ENCODE assay signal across 1 cellular context in the genomic region with DNA sequence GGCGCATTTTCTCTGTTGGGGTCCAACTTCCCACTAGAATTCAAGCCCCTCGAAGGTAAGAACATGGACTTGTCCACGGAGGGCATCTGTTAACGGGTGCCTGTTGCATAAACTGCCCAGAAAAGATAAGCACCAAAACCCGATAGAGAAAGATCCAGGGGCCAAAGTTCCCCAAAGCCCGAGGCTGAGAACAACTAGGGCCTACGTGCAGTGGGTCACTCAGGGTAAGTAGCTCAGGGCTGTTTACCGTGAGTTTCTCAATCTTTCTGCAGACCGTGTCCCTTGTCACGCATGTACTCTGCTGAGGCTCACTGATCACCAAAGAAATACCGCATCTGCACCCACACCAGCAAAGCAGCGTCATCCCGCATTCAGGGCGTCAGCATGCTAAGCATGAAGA.
TF ChIP-seq lines count a peak whose summit lies in the region.

No MANE protein-coding gene starts in this region.

TF ChIP-seq in HepG2, 621 proteins besides CTCF, POLR2A, EP300 and RAD21 (continued from another document and continues in another):
- TF ChIP-seq, protein P1, sequence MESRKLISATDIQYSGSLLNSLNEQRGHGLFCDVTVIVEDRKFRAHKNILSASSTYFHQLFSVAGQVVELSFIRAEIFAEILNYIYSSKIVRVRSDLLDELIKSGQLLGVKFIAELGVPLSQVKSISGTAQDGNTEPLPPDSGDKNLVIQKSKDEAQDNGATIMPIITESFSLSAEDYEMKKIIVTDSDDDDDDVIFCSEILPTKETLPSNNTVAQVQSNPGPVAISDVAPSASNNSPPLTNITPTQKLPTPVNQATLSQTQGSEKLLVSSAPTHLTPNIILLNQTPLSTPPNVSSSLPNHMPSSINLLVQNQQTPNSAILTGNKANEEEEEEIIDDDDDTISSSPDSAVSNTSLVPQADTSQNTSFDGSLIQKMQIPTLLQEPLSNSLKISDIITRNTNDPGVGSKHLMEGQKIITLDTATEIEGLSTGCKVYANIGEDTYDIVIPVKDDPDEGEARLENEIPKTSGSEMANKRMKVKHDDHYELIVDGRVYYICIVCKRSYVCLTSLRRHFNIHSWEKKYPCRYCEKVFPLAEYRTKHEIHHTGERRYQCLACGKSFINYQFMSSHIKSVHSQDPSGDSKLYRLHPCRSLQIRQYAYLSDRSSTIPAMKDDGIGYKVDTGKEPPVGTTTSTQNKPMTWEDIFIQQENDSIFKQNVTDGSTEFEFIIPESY (CRISPR knock-in tag; IDR thresholded peaks at IDR 0.05), result peak; percentile 40; the same call in 1 of the 2 replicates
- TF ChIP-seq ZNF747 (CRISPR knock-in tag; IDR thresholded peaks at IDR 0.05; ENCODE audit: borderline replicate concordance) (0 out of 2 replicates have a peak, but pooled peaks have one; percentile 35), ZNF414 (CRISPR knock-in tag; IDR thresholded peaks at IDR 0.05) (peak; percentile 41; the same call in 1 of the 2 replicates), FOXA3 (CRISPR knock-in tag; IDR thresholded peaks at IDR 0.05) (peak; percentile 55), ZBED4 (CRISPR knock-in tag; IDR thresholded peaks at IDR 0.05; ENCODE audit: borderline replicate concordance) (peak; percentile 37; the same call in 1 of the 2 replicates), NFIC (IDR thresholded peaks at IDR 0.05; ENCODE audit: low read length) (peak; percentile 38; the same call in 1 of the 2 replicates), TEAD3 (CRISPR knock-in tag; optimal IDR thresholded peaks at IDR 0.05; ENCODE audit: borderline replicate concordance) (peak; percentile 17), HNRNPL (IDR thresholded peaks at IDR 0.05; ENCODE audit: low read depth, low read length) (no peak), MED1 (CRISPR knock-in tag; IDR thresholded peaks at IDR 0.05) (peak; percentile 92), SOX13 (IDR thresholded peaks at IDR 0.05) (no peak), SOX13 (CRISPR knock-in tag; conservative IDR thresholded peaks at IDR 0.05 in 1 of 2, IDR thresholded peaks at IDR 0.05 in 1 of 2) (peak in 1 of 2 experiments; percentile 19; a peak in 1 of 4 replicates), ZFX (CRISPR knock-in tag; IDR thresholded peaks at IDR 0.05; ENCODE audit: low read depth) (peak; percentile 44; the same call in 1 of the 2 replicates), HNF4G (IDR thresholded peaks at IDR 0.05; ENCODE audit: borderline replicate concordance, low read depth, low read length) (peak; percentile 73), HNF4G (CRISPR knock-in tag; IDR thresholded peaks at IDR 0.05; ENCODE audit: borderline replicate concordance, low read depth) (no peak; the same call in 1 of the 2 replicates), TERF1 (CRISPR knock-in tag; IDR thresholded peaks at IDR 0.05) (no peak), TBX2 (CRISPR knock-in tag; IDR thresholded peaks at IDR 0.05; ENCODE audit: borderline replicate concordance) (peak; percentile 48; the same call in 1 of the 2 replicates), ZNF615 (CRISPR knock-in tag; IDR thresholded peaks at IDR 0.05; ENCODE audit: borderline replicate concordance) (no peak), ZNF501 (CRISPR knock-in tag; IDR thresholded peaks at IDR 0.05) (peak; percentile 66; the same call in 1 of the 2 replicates), MTF2 (CRISPR knock-in tag; IDR thresholded peaks at IDR 0.05; ENCODE audit: borderline replicate concordance) (no peak), AKAP8 (CRISPR knock-in tag; IDR thresholded peaks at IDR 0.05) (no peak), ZNF556 (CRISPR knock-in tag; IDR thresholded peaks at IDR 0.05; ENCODE audit: borderline replicate concordance) (peak; percentile 34; the same call in 1 of the 2 replicates), CREM (IDR thresholded peaks at IDR 0.05) (peak; percentile 36; the same call in 1 of the 2 replicates), CREM (CRISPR knock-in tag; IDR thresholded peaks at IDR 0.05) (no peak), ZNF430 (CRISPR knock-in tag; IDR thresholded peaks at IDR 0.05) (0 out of 2 replicates have a peak, but pooled peaks have one; percentile 52), KIAA2018 (CRISPR knock-in tag; IDR thresholded peaks at IDR 0.05; ENCODE audit: borderline replicate concordance) (no peak), HOXA3 (CRISPR knock-in tag; IDR thresholded peaks at IDR 0.05) (peak; percentile 59; the same call in 1 of the 2 replicates), WIZ (CRISPR knock-in tag; IDR thresholded peaks at IDR 0.05) (no peak), RXRB (CRISPR knock-in tag; IDR thresholded peaks at IDR 0.05; ENCODE audit: borderline replicate concordance) (peak; percentile 62; the same call in 1 of the 2 replicates), ZNF441 (CRISPR knock-in tag; IDR thresholded peaks at IDR 0.05; ENCODE audit: borderline replicate concordance) (peak; percentile 71; the same call in 1 of the 2 replicates), BHLHE40 (IDR thresholded peaks at IDR 0.05; ENCODE audit: low read length) (peak; percentile 16; the same call in 1 of the 2 replicates), NCOR1 (IDR thresholded peaks at IDR 0.05; ENCODE audit: borderline replicate concordance, low read length) (peak; percentile 38; the same call in 1 of the 2 replicates), MXI1 (IDR thresholded peaks at IDR 0.05; ENCODE audit: borderline replicate concordance, low read depth, low read length) (0 out of 3 replicates have a peak, but pooled peaks have one; percentile 39), ZBTB20 (CRISPR knock-in tag; IDR thresholded peaks at IDR 0.05; ENCODE audit: borderline replicate concordance, low read depth) (peak; percentile 54; the same call in 1 of the 2 replicates)
- TF ChIP-seq, protein P2, sequence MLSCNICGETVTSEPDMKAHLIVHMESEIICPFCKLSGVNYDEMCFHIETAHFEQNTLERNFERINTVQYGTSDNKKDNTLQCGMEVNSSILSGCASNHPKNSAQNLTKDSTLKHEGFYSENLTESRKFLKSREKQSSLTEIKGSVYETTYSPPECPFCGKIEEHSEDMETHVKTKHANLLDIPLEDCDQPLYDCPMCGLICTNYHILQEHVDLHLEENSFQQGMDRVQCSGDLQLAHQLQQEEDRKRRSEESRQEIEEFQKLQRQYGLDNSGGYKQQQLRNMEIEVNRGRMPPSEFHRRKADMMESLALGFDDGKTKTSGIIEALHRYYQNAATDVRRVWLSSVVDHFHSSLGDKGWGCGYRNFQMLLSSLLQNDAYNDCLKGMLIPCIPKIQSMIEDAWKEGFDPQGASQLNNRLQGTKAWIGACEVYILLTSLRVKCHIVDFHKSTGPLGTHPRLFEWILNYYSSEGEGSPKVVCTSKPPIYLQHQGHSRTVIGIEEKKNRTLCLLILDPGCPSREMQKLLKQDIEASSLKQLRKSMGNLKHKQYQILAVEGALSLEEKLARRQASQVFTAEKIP (CRISPR knock-in tag; IDR thresholded peaks at IDR 0.05; ENCODE audit: borderline replicate concordance), result no peak
- TF ChIP-seq, protein P3, sequence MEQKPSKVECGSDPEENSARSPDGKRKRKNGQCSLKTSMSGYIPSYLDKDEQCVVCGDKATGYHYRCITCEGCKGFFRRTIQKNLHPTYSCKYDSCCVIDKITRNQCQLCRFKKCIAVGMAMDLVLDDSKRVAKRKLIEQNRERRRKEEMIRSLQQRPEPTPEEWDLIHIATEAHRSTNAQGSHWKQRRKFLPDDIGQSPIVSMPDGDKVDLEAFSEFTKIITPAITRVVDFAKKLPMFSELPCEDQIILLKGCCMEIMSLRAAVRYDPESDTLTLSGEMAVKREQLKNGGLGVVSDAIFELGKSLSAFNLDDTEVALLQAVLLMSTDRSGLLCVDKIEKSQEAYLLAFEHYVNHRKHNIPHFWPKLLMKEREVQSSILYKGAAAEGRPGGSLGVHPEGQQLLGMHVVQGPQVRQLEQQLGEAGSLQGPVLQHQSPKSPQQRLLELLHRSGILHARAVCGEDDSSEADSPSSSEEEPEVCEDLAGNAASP (CRISPR knock-in tag; IDR thresholded peaks at IDR 0.05; ENCODE audit: borderline replicate concordance), result peak; percentile 85; the same call in 1 of the 2 replicates
